Comparison of ENCODE assay signal across 8 cellular contexts in genomic region chr19:10505583-10506229, GRCh38. TPM values are rescaled to one million over a fixed set of nuclear protein-coding genes. Genes with fewer than 3 reads are reported as not detected.
DNase-seq lines count a peak whose midpoint lies in the region; ATAC-seq and TF ChIP-seq lines count a peak whose summit lies in the region.

No MANE protein-coding gene starts in this region.

- intact Hi-C loops in left cardiac atrium (cut with DNase I) = loop anchor here in 1 of 2 donors (10.0 kb wide), 1 partner anchor 59 kb away; the partner anchor contains the start of genes CDKN2D and KRI1
- intact Hi-C loops in sciatic nerve (cut with DNase I) = no loop called here

- POLR2A ChIA-PET in HEK293T (lab: Yijun Ruan, JAX) = interaction anchor here (0.5 kb wide), 1 partner anchor 62 kb away, joined by 3 read pairs; no protein-coding TSS in a partner anchor

- ATAC-seq in SK-N-SH treated with all-trans-retinoic acid at 6 μM for 48 hours (peak; percentile 12; the same call in 2 of the 3 replicates), left cardiac atrium (no peak), sciatic nerve (peak; percentile 32), GM19397 (IDR thresholded peaks at IDR 0.05; ENCODE audit: unreplicated experiment) (no peak), GM18511 (IDR thresholded peaks at IDR 0.05; ENCODE audit: unreplicated experiment) (no peak)

- CTCF ChIA-PET in HEK293T (lab: Yijun Ruan, JAX) = interaction anchor here (0.6 to 1.2 kb wide), 6 partner anchors 12 to 212 kb away, joined by 3 to 11 read pairs (median 4); partner anchors contain the start of genes DNM2 and S1PR5

- peak; percentile 71 for DNase-seq in Ammon's horn (ENCODE audit: low spot score)
- DNase-seq in HEK293T (ENCODE audit: extremely low spot score) = peak; percentile 76
- peak; percentile 84 for DNase-seq in activated naive CD4-positive, alpha-beta T cell treated with anti-CD3 and anti-CD28 coated beads, Interleukin-2, amount 50 U/mL, for 16 hours
- peak; percentile 80 for DNase-seq in left cardiac atrium
- DNase-seq in sciatic nerve (ENCODE audit: low spot score) = peak; percentile 85

TF ChIP-seq in HEK293T, 16 proteins besides CTCF, POLR2A, EP300 and RAD21:
- TF ChIP-seq ELF4 (IDR thresholded peaks at IDR 0.05) (no peak), LEF1 (IDR thresholded peaks at IDR 0.05; ENCODE audit: borderline replicate concordance) (no peak), PKNOX1 (IDR thresholded peaks at IDR 0.05) (no peak), SUZ12 (IDR thresholded peaks at IDR 0.05) (no peak), L3MBTL2 (conservative IDR thresholded peaks at IDR 0.05) (peak; percentile 25; the same call in 1 of the 2 replicates), FOXM1 (IDR thresholded peaks at IDR 0.05; ENCODE audit: borderline replicate concordance) (no peak)

TF ChIP-seq in SK-N-SH treated with all-trans-retinoic acid at 6 μM for 48 hours, 23 proteins besides CTCF, POLR2A, EP300 and RAD21:
- TF ChIP-seq GLIS3 (CRISPR knock-in tag; IDR thresholded peaks at IDR 0.05) (no peak), RARB (CRISPR knock-in tag; IDR thresholded peaks at IDR 0.05) (no peak), ESRRG (CRISPR knock-in tag; IDR thresholded peaks at IDR 0.05) (no peak), PPARA (CRISPR knock-in tag; IDR thresholded peaks at IDR 0.05; ENCODE audit: borderline replicate concordance) (no peak), CREB5 (CRISPR knock-in tag; IDR thresholded peaks at IDR 0.05; ENCODE audit: low read depth) (no peak), ZFP30 (CRISPR knock-in tag; IDR thresholded peaks at IDR 0.05) (no peak), ZNF70 (CRISPR knock-in tag; IDR thresholded peaks at IDR 0.05) (no peak), ZNF8 (CRISPR knock-in tag; IDR thresholded peaks at IDR 0.05) (no peak), TSHZ2 (CRISPR knock-in tag; IDR thresholded peaks at IDR 0.05) (no peak), PATZ1 (CRISPR knock-in tag; IDR thresholded peaks at IDR 0.05; ENCODE audit: borderline replicate concordance) (no peak), ZC3H10 (CRISPR knock-in tag; IDR thresholded peaks at IDR 0.05) (no peak)

RNA-seq across cellular contexts. Expression of gene KEAP1, which starts 2.5 kb away (rescaled TPM):
- 10 to 100 TPM; 53.5 to 55.1 TPM for total RNA-seq in left cardiac atrium
- 63.9 TPM for total RNA-seq in sciatic nerve

RNA-seq across cellular contexts. Expression of gene S1PR5, which starts 11.5 kb away (rescaled TPM):
- total RNA-seq in left cardiac atrium = under 1 TPM; 0.21 to 0.29 TPM
- 0.53 TPM for total RNA-seq in sciatic nerve

RNA-seq across cellular contexts. Expression of gene ATG4D, which starts 38.0 kb away (rescaled TPM):
- total RNA-seq in left cardiac atrium (10 to 100 TPM; 41.6 to 50.2 TPM), sciatic nerve (15.1 TPM)

Comparison
In these comparisons a context has a peak if more than half of its experiments do, and no peak if none do; other contexts are left out.
1. ATAC-seq: peak in SK-N-SH treated with all-trans-retinoic acid at 6 μM for 48 hours (single experiment) and sciatic nerve (single experiment); none in left cardiac atrium (0 of 2), GM19397 (single experiment) and GM18511 (single experiment).
2. Peak in every context shown above with its lines, with median percentiles within 50 percentile points of each other: DNase-seq.